ENCODE assay signal across 15 cellular contexts in the genomic region with DNA sequence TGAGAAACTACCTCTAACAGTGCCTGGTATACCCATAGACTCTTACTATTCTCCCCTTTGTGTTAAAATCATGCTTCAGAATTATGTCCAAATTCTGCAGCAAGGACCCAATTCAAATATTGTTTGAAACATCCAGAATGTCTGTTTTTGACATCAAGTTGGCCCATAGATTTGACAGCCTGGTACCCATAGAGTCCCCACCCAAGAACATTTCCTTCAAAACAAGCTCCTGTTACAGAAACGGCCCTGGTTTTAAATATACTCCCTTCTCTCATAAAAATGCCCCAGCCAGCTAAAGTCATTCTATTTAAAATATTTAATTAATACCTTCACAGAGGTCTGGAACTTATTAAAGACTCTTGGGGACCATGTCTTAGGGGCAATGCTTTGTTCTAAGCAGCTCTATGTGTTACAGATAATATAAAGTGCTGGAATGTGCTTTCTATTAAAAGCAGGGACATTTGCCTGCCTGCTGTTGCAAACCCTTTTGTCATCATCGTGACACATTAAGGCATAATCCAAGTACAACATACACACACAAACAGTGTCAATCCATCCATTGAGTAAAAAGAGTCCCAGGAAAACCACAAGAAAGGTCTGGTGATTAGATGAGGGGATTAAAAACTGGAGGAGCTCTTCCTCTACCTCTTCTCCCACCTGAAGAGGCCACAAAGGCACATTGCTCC.
"Had no signal": no experiment of that assay in that cellular context is flagged by ENCODE, and none has a peak within 500 bp of the region (broad histone marks: within the 10 kb centered on the region; RNA-seq: fewer than 3 reads in every experiment).

No MANE protein-coding gene starts in this region.

- H3K4me1 ChIP-seq: gastrocnemius medialis, pancreas, tibial nerve, vagina had no signal

- H3K27ac ChIP-seq: cardiac muscle cell, gastrocnemius medialis, pancreas, skin epidermis, tibial nerve, vagina had no signal

- DNase-seq: activated B cell treated with CpG ODN at 0.5 μM for 24 hours; activated CD4-positive, alpha-beta T cell treated with anti-CD3 and anti-CD28 coated beads, Interleukin-2, amount 50 U/mL, for 1 hour; activated effector memory CD4-positive, alpha-beta T cell treated with Interleukin-2 at 50 U/mL for 16 hours; activated T-cell treated with anti-CD3 and anti-CD28 coated beads, Interleukin-2, amount 50 U/mL, for 1 hour; gastrocnemius medialis; kidney; mesendoderm; pancreas; retina had no signal

- H3K27me3 Mint-ChIP-seq: stimulated activated memory B cell treated with anti-CD40 and anti-IgM and Interleukin-4, amounts not matched to agents 10 μg/mL and 1 μg/mL and 100 μg/mL, for 72 hours had no signal

- H3K27me3 ChIP-seq: cardiac muscle cell, gastrocnemius medialis, pancreas, vagina had no signal

- H3K9me3 Mint-ChIP-seq: activated B cell treated with CpG ODN at 0.5 μM for 24 hours; stimulated activated memory B cell treated with anti-CD40 and anti-IgM and Interleukin-4, amounts not matched to agents 10 μg/mL and 1 μg/mL and 100 μg/mL, for 72 hours; T-helper 1 cell treated with Interleukin-12 subunit alpha and Interleukin-12 subunit beta and Interleukin-4 antibody, amounts not matched to agents 30 μg/mL and 1 μg/mL, for 36 hours had no signal

- H3K27ac Mint-ChIP-seq: activated B cell treated with CpG ODN at 0.5 μM for 24 hours; stimulated activated memory B cell treated with anti-CD40 and anti-IgM and Interleukin-4, amounts not matched to agents 10 μg/mL and 1 μg/mL and 100 μg/mL, for 72 hours; T-helper 1 cell treated with Interleukin-12 subunit alpha and Interleukin-12 subunit beta and Interleukin-4 antibody, amounts not matched to agents 30 μg/mL and 1 μg/mL, for 36 hours had no signal

- H3K36me3 Mint-ChIP-seq: stimulated activated memory B cell treated with anti-CD40 and anti-IgM and Interleukin-4, amounts not matched to agents 10 μg/mL and 1 μg/mL and 100 μg/mL, for 72 hours had no signal

- H3K9me3 ChIP-seq: gastrocnemius medialis, pancreas, tibial nerve, vagina had no signal

- H3K4me1 Mint-ChIP-seq: activated B cell treated with CpG ODN at 0.5 μM for 24 hours; stimulated activated memory B cell treated with anti-CD40 and anti-IgM and Interleukin-4, amounts not matched to agents 10 μg/mL and 1 μg/mL and 100 μg/mL, for 72 hours had no signal

- H3K4me3 Mint-ChIP-seq: activated B cell treated with CpG ODN at 0.5 μM for 24 hours; stimulated activated memory B cell treated with anti-CD40 and anti-IgM and Interleukin-4, amounts not matched to agents 10 μg/mL and 1 μg/mL and 100 μg/mL, for 72 hours; T-helper 1 cell treated with Interleukin-12 subunit alpha and Interleukin-12 subunit beta and Interleukin-4 antibody, amounts not matched to agents 30 μg/mL and 1 μg/mL, for 36 hours had no signal

- H3K4me3 ChIP-seq: cardiac muscle cell, gastrocnemius medialis, pancreas, skin epidermis, tibial nerve, vagina had no signal

- H3K36me3 ChIP-seq: cardiac muscle cell, gastrocnemius medialis, pancreas, tibial nerve, vagina had no signal

- ATAC-seq: gastrocnemius medialis; pancreas; stimulated activated memory B cell treated with anti-CD40 and anti-IgM and Interleukin-4, amounts not matched to agents 10 μg/mL and 1 μg/mL and 100 μg/mL, for 72 hours had no signal
